ENCODE assay signal across 1 cellular context in the genomic region with DNA sequence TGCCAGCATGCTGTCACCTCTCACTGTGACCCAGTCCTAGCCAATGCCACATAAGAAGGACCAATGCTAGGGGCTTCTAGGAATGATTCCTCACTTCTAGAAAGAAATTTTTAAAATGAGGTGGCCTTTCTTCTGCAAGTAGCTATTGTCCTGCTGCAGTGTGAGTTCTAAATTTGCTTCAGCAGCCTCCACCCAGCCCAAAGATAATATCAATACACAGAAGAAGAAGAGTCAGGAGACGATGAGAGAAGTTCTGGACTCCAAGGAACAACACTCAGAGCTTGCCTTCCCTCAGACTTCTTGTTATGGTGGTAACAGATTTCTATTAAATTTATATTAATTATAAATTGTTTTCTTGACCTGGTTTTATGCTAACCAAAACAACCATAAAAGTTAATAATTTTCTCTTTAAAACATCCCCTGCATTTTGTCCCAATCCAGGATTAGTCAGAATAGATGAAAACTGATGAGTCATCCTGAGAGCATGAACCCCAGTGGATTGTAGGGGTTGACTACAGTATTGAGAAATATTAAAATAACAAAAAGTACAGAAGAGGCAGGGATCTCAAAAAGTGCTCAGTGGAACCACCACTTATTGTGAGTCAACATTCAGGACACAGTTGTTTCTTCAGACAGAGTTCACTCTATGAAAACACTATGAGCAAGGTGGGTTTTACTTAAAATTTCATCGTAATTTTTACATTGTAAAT.
TF ChIP-seq lines count a peak whose summit lies in the region.

No MANE protein-coding gene starts in this region.

TF ChIP-seq in endothelial cell of umbilical vein, 7 proteins besides CTCF, POLR2A, EP300 and RAD21 (continued from another document):
- peak; percentile 27 for TF ChIP-seq FOS (IDR thresholded peaks at IDR 0.05; ENCODE audit: borderline replicate concordance, insufficient read depth, low read length)
- TF ChIP-seq, protein P1, sequence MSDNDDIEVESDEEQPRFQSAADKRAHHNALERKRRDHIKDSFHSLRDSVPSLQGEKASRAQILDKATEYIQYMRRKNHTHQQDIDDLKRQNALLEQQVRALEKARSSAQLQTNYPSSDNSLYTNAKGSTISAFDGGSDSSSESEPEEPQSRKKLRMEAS (IDR thresholded peaks at IDR 0.05; ENCODE audit: insufficient read depth, insufficient read length): no peak
- TF ChIP-seq JUN (IDR thresholded peaks at IDR 0.05; ENCODE audit: borderline replicate concordance, insufficient read depth, insufficient read length, low read depth): peak; percentile 50
TF ChIP-seq in endothelial cell of umbilical vein: peak in this region for 2.
